19 cellular contexts compared by ENCODE assay signal in the genomic region with DNA sequence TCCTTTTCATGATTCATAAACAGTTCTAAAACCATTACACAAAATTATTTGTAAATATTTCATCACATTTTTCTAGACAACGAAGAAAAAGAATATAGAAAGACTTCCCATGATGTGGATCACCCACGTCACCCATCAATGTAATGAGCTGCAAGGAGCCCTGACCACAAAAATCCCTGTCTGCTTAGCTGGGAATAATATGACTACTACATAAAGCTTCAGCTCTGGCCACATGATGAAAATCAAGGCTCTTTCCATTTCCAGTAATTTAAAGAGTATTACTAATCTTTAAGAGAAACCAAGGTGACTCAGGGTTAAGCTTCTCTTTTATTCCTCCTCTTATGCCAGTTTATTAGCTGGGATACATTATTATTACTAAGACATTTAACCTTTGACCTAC.
DNase-seq lines count a peak whose midpoint lies in the region; ATAC-seq and TF ChIP-seq lines count a peak whose summit lies in the region.
"Had no signal": no experiment of that assay in that cellular context is flagged by ENCODE, and none has a peak within 500 bp of the region (broad histone marks: within the 10 kb centered on the region; RNA-seq: fewer than 3 reads in every experiment).

No MANE protein-coding gene starts in this region.

- no peaks in the 10 kb centered on the region for H3K9me3 Mint-ChIP-seq in activated T-cell treated with anti-CD3 and anti-CD28 coated beads, Interleukin-2, amount 50 U/mL, for 24 hours
- H3K9me3 Mint-ChIP-seq: activated B cell treated with CpG ODN at 0.5 μM for 24 hours, natural killer cell had no signal

- H3K27ac Mint-ChIP-seq in activated T-cell treated with anti-CD3 and anti-CD28 coated beads, Interleukin-2, amount 50 U/mL, for 24 hours, result no peak overlapping the region
- H3K27ac Mint-ChIP-seq: activated B cell treated with CpG ODN at 0.5 μM for 24 hours; activated CD8-positive, alpha-beta memory T cell treated with anti-CD3 and anti-CD28 coated beads, Interleukin-2, amount 10 ng/mL, durations not matched to agents 7 days and 5 days; natural killer cell had no signal

- TF ChIP-seq CTCF in epithelial cell of esophagus (IDR thresholded peaks at IDR 0.05; ENCODE audit: insufficient read depth, low read depth, low read length, missing control alignments) (no peak), retinal pigment epithelial cell (conservative IDR thresholded peaks at IDR 0.05; ENCODE audit: low read depth, low read length) (no peak)

- H3K36me3 Mint-ChIP-seq in activated T-cell treated with anti-CD3 and anti-CD28 coated beads, Interleukin-2, amount 50 U/mL, for 24 hours (ENCODE audit: low read depth), result no peaks in the 10 kb centered on the region
- H3K36me3 Mint-ChIP-seq: activated CD8-positive, alpha-beta memory T cell treated with anti-CD3 and anti-CD28 coated beads, Interleukin-2, amount 10 ng/mL, durations not matched to agents 7 days and 5 days; natural killer cell had no signal

- ATAC-seq in GM19463 (IDR thresholded peaks at IDR 0.05; ENCODE audit: unreplicated experiment), result no peak
- ATAC-seq: activated CD8-positive, alpha-beta memory T cell treated with anti-CD3 and anti-CD28 coated beads, Interleukin-2, amount 10 ng/mL, durations not matched to agents 7 days and 5 days; natural killer cell had no signal

- H3K4me3 Mint-ChIP-seq in activated T-cell treated with anti-CD3 and anti-CD28 coated beads, Interleukin-2, amount 50 U/mL, for 24 hours, result no peak overlapping the region
- H3K4me3 Mint-ChIP-seq: activated B cell treated with CpG ODN at 0.5 μM for 24 hours; activated CD8-positive, alpha-beta memory T cell treated with anti-CD3 and anti-CD28 coated beads, Interleukin-2, amount 10 ng/mL, durations not matched to agents 7 days and 5 days; central memory CD8-positive, alpha-beta T cell; natural killer cell had no signal

- intact Hi-C loops in posterior vena cava (cut with DNase I), result no loop called here

- no peaks in the 10 kb centered on the region for H3K4me1 Mint-ChIP-seq in activated T-cell treated with anti-CD3 and anti-CD28 coated beads, Interleukin-2, amount 50 U/mL, for 24 hours (ENCODE audit: low read depth)
- H3K4me1 Mint-ChIP-seq: activated B cell treated with CpG ODN at 0.5 μM for 24 hours; activated CD8-positive, alpha-beta memory T cell treated with anti-CD3 and anti-CD28 coated beads, Interleukin-2, amount 10 ng/mL, durations not matched to agents 7 days and 5 days; central memory CD8-positive, alpha-beta T cell; natural killer cell had no signal

- H3K4me3 ChIP-seq in epithelial cell of esophagus (ENCODE audit: low read length), result no peak overlapping the region
- no peak overlapping the region for H3K4me3 ChIP-seq in retinal pigment epithelial cell (ENCODE audit: low read length)
- H3K4me3 ChIP-seq: tibial nerve had no signal

- DNase-seq in ELR (ENCODE audit: low read depth) (peak; percentile 90), RKO (ENCODE audit: low spot score) (peak; percentile 5), epithelial cell of esophagus (ENCODE audit: low read depth) (peak; percentile 6), retinal pigment epithelial cell (ENCODE audit: low read depth) (peak; percentile 98), posterior vena cava (ENCODE audit: low spot score) (no peak)
- DNase-seq in central memory CD4-positive, alpha-beta T cell, result no peak
- DNase-seq in activated T-cell treated with anti-CD3 and anti-CD28 coated beads, Interleukin-2, amount 50 U/mL, for 24 hours, result no peak
- DNase-seq: activated B cell treated with CpG ODN at 0.5 μM for 24 hours; activated CD8-positive, alpha-beta memory T cell treated with anti-CD3 and anti-CD28 coated beads, Interleukin-2, amount 10 ng/mL, durations not matched to agents 7 days and 5 days; activated naive CD4-positive, alpha-beta T cell; GDM1; KG1; natural killer cell; NCI-H146; NCI-H510A treated with DMSO at 0.1 percent for 48 hours; stimulated activated CD4-positive, alpha-beta T cell treated with anti-CD3 and anti-CD28 coated beads, Interleukin-4, amount 100 ng/mL, for 24 hours had no signal

- H3K27me3 Mint-ChIP-seq in activated T-cell treated with anti-CD3 and anti-CD28 coated beads, Interleukin-2, amount 50 U/mL, for 24 hours, result no peaks in the 10 kb centered on the region
- H3K27me3 Mint-ChIP-seq: activated B cell treated with CpG ODN at 0.5 μM for 24 hours; activated CD8-positive, alpha-beta memory T cell treated with anti-CD3 and anti-CD28 coated beads, Interleukin-2, amount 10 ng/mL, durations not matched to agents 7 days and 5 days; central memory CD8-positive, alpha-beta T cell had no signal

Comparison
In these comparisons a context has a peak if more than half of its experiments do, and no peak if none do; other contexts are left out.
1. DNase-seq: peak in ELR (single experiment), RKO (single experiment), epithelial cell of esophagus (single experiment) and retinal pigment epithelial cell (single experiment); none in central memory CD4-positive, alpha-beta T cell (single experiment), activated T-cell treated with anti-CD3 and anti-CD28 coated beads, Interleukin-2, amount 50 U/mL, for 24 hours (single experiment) and posterior vena cava (single experiment).